17 cellular contexts compared by ENCODE assay signal in the genomic region with DNA sequence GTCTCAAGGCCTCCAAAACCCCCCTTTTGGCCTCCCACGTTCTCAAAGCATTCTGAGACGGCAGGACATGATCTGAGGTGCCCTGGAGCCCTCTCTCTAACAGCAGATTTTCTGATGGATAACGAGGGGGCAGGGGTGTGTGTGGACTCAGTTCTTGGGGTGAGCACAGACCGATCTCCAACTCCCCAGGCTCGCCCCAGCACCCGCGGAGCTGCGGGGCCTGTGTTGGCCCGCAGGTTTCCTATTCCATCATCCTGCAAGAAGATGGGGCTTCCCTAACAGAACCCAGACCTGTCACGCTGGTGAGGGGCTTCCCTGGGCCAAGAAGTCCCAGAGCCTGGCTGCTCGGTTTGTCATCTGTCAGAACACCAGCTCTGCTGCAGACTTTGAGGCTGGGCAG.
DNase-seq lines count a peak whose midpoint lies in the region; TF ChIP-seq lines count a peak whose summit lies in the region.
"Had no signal": no experiment of that assay in that cellular context is flagged by ENCODE, and none has a peak within 500 bp of the region (broad histone marks: within the 10 kb centered on the region; RNA-seq: fewer than 3 reads in every experiment).

No MANE protein-coding gene starts in this region.

- H3K4me3 ChIP-seq in GM12865 (ENCODE audit: low read depth, low read length): no peak overlapping the region
- no peak overlapping the region for H3K4me3 ChIP-seq in OCI-LY1 (ENCODE audit: low read depth, low read length, poor library complexity, severe bottlenecking)
- no peak overlapping the region for H3K4me3 ChIP-seq in mesenchymal stem cell (ENCODE audit: insufficient read depth in 1 of 2, low read depth in 1 of 2, low read length in 2 of 2)
- H3K4me3 ChIP-seq: BLaER1, GM23338 had no signal

- H3K9me3 ChIP-seq in OCI-LY1 (ENCODE audit: low read length) (no peaks in the 10 kb centered on the region), mesenchymal stem cell (ENCODE audit: control insufficient read depth, low read length) (no peaks in the 10 kb centered on the region)
- H3K9me3 ChIP-seq: Caco-2 had no signal

- H4K20me1 ChIP-seq in OCI-LY1 (ENCODE audit: insufficient read depth, low read length): no peaks in the 10 kb centered on the region
- H4K20me1 ChIP-seq: BLaER1 had no signal

- H3K4ac ChIP-seq in mesenchymal stem cell (ENCODE audit: low read depth in 1 of 2, low read length in 2 of 2): no peak overlapping the region

- no peak overlapping the region for H3K18ac ChIP-seq in mesenchymal stem cell (ENCODE audit: low read depth in 1 of 2, low read length in 2 of 2)

- peak overlapping the region; percentile 53 for H3K9ac ChIP-seq in OCI-LY1 (ENCODE audit: low read length)
- H3K9ac ChIP-seq in mesenchymal stem cell (ENCODE audit: low read length): no peak overlapping the region
- H3K9ac ChIP-seq: BLaER1 had no signal

- H3K23ac ChIP-seq in mesenchymal stem cell (ENCODE audit: low read length in 2 of 2): no peak overlapping the region

- H3K4me2 ChIP-seq in OCI-LY1 (ENCODE audit: low read length) (peak overlapping the region; percentile 46), mesenchymal stem cell (ENCODE audit: low read length, poor library complexity, severe bottlenecking) (no peak overlapping the region)
- H3K4me2 ChIP-seq: BLaER1, GM23338 had no signal

- peak overlapping the region; percentile 78 for H3K27ac ChIP-seq in OCI-LY1 (ENCODE audit: low read depth, low read length, poor library complexity, severe bottlenecking)
- no peak overlapping the region for H3K27ac ChIP-seq in mesenchymal stem cell (ENCODE audit: low read length, poor library complexity, severe bottlenecking)
- H3K27ac ChIP-seq: BLaER1, C4-2B had no signal

- no peak overlapping the region for H4K91ac ChIP-seq in mesenchymal stem cell (ENCODE audit: low read length)

- H3K14ac ChIP-seq in mesenchymal stem cell (ENCODE audit: low read length in 2 of 2): no peak overlapping the region

- no peaks in the 10 kb centered on the region for H3K79me2 ChIP-seq in OCI-LY1 (ENCODE audit: insufficient read depth, low read length)

- no peaks in the 10 kb centered on the region for H3F3A ChIP-seq in OCI-LY1 (ENCODE audit: insufficient read depth, low read length)

- H3K27me3 ChIP-seq in OCI-LY1 (ENCODE audit: insufficient read depth, low read length) (no peaks in the 10 kb centered on the region), mesenchymal stem cell (ENCODE audit: control insufficient read depth in 1 of 2, insufficient read depth in 1 of 2, low read length in 2 of 2) (peaks cover 0 to 4% of the 10 kb centered on the region in 2 experiments)
- H3K27me3 ChIP-seq: BLaER1 had no signal

- DNase-seq in GM12865 (ENCODE audit: low read depth): peak; percentile 24
- no peak for DNase-seq in mesenchymal stem cell
- peak; percentile 2 for DNase-seq in retina
- no peak for DNase-seq in amniotic stem cell (lab: John Stamatoyannopoulos, UW)
- no peak for DNase-seq in NCI-H2029 (lab: John Stamatoyannopoulos, UW)
- DNase-seq in DMS79 treated with DMSO at 0.1 percent for 48 hours (lab: John Stamatoyannopoulos, UW): no peak
- DNase-seq: Caco-2; CD4-positive, CD25-positive, alpha-beta regulatory T cell; CD8-positive, alpha-beta T cell; DMS153; EL; GDM1; H9 had no signal

- H2BK5ac ChIP-seq in mesenchymal stem cell (ENCODE audit: low read depth, low read length, poor library complexity, severe bottlenecking): no peak overlapping the region

- H3K9me2 ChIP-seq in OCI-LY1 (ENCODE audit: low read depth, low read length): no peaks in the 10 kb centered on the region

- H3K36me3 ChIP-seq in OCI-LY1 (ENCODE audit: insufficient read depth, low read length): no peaks in the 10 kb centered on the region
- H3K36me3 ChIP-seq in mesenchymal stem cell (ENCODE audit: control insufficient read depth in 1 of 2, insufficient read depth in 2 of 2, low read depth in 1 of 2, low read length in 2 of 2): no peaks in the 10 kb centered on the region
- H3K36me3 ChIP-seq: BLaER1 had no signal

- H2BK120ac ChIP-seq in mesenchymal stem cell (ENCODE audit: low read depth, low read length): no peak overlapping the region

- no peak overlapping the region for H2BK12ac ChIP-seq in mesenchymal stem cell (ENCODE audit: low read length in 2 of 2)

- no peak overlapping the region for H2BK15ac ChIP-seq in mesenchymal stem cell (ENCODE audit: low read depth, poor library complexity, severe bottlenecking)

- WGBS in mesenchymal stem cell: 86% methylated on average over 11 of the region's 11 CpGs

- peaks cover 49% of the 10 kb centered on the region for H3K4me1 ChIP-seq in OCI-LY1 (ENCODE audit: insufficient read depth, low read length, severe bottlenecking)
- no peaks in the 10 kb centered on the region for H3K4me1 ChIP-seq in mesenchymal stem cell (ENCODE audit: control insufficient read depth, insufficient read depth, low read depth, low read length)
- H3K4me1 ChIP-seq: BLaER1 had no signal

- H2AFZ ChIP-seq in OCI-LY1 (ENCODE audit: low read length): 0 out of 2 replicates have a peak overlapping the region, but pooled peaks have one; percentile 3
- H2AFZ ChIP-seq in mesenchymal stem cell (ENCODE audit: low read depth, low read length): no peak overlapping the region
- H2AFZ ChIP-seq: GM23338 had no signal

- no peak overlapping the region for H4K8ac ChIP-seq in mesenchymal stem cell (ENCODE audit: low read length)

- no peaks in the 10 kb centered on the region for H3K79me1 ChIP-seq in mesenchymal stem cell (replicated peaks; ENCODE audit: low read length, poor library complexity, severe bottlenecking)

- TF ChIP-seq CTCF in GM12865 (IDR thresholded peaks at IDR 0.05; ENCODE audit: insufficient read depth, low read depth, low read length, missing control alignments) (no peak), OCI-LY1 (IDR thresholded peaks at IDR 0.05; ENCODE audit: low read length) (no peak)

- peak overlapping the region; percentile 39 for H2AK5ac ChIP-seq in mesenchymal stem cell (ENCODE audit: low read length, severe bottlenecking)

Comparison
In these comparisons a context has a peak if more than half of its experiments do, and no peak if none do; other contexts are left out.
1. DNase-seq: peak in GM12865 (single experiment) and retina (single experiment); none in mesenchymal stem cell (single experiment), amniotic stem cell (single experiment), NCI-H2029 (single experiment) and DMS79 treated with DMSO at 0.1 percent for 48 hours (single experiment).